Comparison of ENCODE assay signal across 9 cellular contexts in genomic region chr10:69389827-69390490, GRCh38. TPM values are rescaled to one million over a fixed set of nuclear protein-coding genes. Genes with fewer than 3 reads are reported as not detected.
DNase-seq lines count a peak whose midpoint lies in the region; ATAC-seq, FAIRE-seq and TF ChIP-seq lines count a peak whose summit lies in the region.
"Had no signal": no experiment of that assay in that cellular context is flagged by ENCODE, and none has a peak within 500 bp of the region (broad histone marks: within the 10 kb centered on the region; RNA-seq: fewer than 3 reads in every experiment).

No MANE protein-coding gene starts in this region.

- H3K4me3 ChIP-seq in Jurkat, Clone E6-1 (ENCODE audit: low read length), result no peak overlapping the region

- FAIRE-seq in D721Med (lab: Jason Lieb, UNC), result no peak

- H3K4me1 Mint-ChIP-seq in Calu3 (ENCODE audit: low read depth, unreplicated experiment), result peaks cover 16% of the 10 kb centered on the region

- H3K27ac Mint-ChIP-seq in Calu3 (ENCODE audit: unreplicated experiment), result no peak overlapping the region

- no peaks in the 10 kb centered on the region for H3K9me3 Mint-ChIP-seq in Calu3 (ENCODE audit: low read depth, unreplicated experiment)
- H3K9me3 Mint-ChIP-seq: neural crest cell had no signal

- H3K27me3 ChIP-seq in foreskin keratinocyte, result no peaks in the 10 kb centered on the region

- H3K27me3 Mint-ChIP-seq in Calu3 (ENCODE audit: unreplicated experiment), result no peaks in the 10 kb centered on the region

- BruUV-seq in Calu3 (replicated peaks; lab: Mats Ljungman, UMichigan), result no TSS peak

- H3K4me1 ChIP-seq in foreskin keratinocyte, result peaks cover 17% of the 10 kb centered on the region

- H3K36me3 Mint-ChIP-seq in Calu3 (ENCODE audit: insufficient read depth, unreplicated experiment), result peaks cover 31% of the 10 kb centered on the region

- DNase-seq in Calu3, result peak; percentile 40
- peak; percentile 42 for DNase-seq in Jurkat, Clone E6-1 (ENCODE audit: low read depth, low spot score)
- peak; percentile 32 for DNase-seq in amniotic epithelial cell (ENCODE audit: low read depth)
- peak in 1 of 2 donors; percentile 45 for DNase-seq in left colon
- no peak for DNase-seq in GF-D8 (lab: John Stamatoyannopoulos, UW)
- no peak for DNase-seq in foreskin keratinocyte
- DNase-seq in NCI-H146 (lab: John Stamatoyannopoulos, UW), result no peak
- no peak for DNase-seq in D721Med (ENCODE audit: insufficient read length, low spot score)

- ATAC-seq in left colon, result peak; percentile 62
- no peak for ATAC-seq in foreskin keratinocyte

- intact Hi-C loops in Calu3 (cut with micrococcal nuclease; ENCODE audit: unreplicated experiment) (loop anchor here (10.0 kb wide), 1 partner anchor 125 kb away; no protein-coding TSS in a partner anchor), left colon (cut with DNase I, micrococcal nuclease) (loop anchor here (5.0 to 10.0 kb wide), 2 partner anchors 65 to 153 kb away; no protein-coding TSS in a partner anchor)

- no peak overlapping the region for H3K4me3 Mint-ChIP-seq in Calu3 (ENCODE audit: low read depth, unreplicated experiment)
- H3K4me3 Mint-ChIP-seq: neural crest cell had no signal

- H3K27ac ChIP-seq in foreskin keratinocyte, result no peak overlapping the region

- TF ChIP-seq CTCF in Calu3 (IDR thresholded peaks at IDR 0.05; ENCODE audit: unreplicated experiment) (no peak), foreskin keratinocyte (conservative IDR thresholded peaks at IDR 0.05) (no peak), D721Med (IDR thresholded peaks at IDR 0.05; ENCODE audit: insufficient read depth, missing control alignments) (no peak)

- CTCF ChIA-PET in Calu3 (lab: Charles Lee), result interaction anchor here (0.8 to 2.0 kb wide), 3 partner anchors 57 to 167 kb away, joined by 4 to 9 read pairs (median 8); no protein-coding TSS in a partner anchor

RNA-seq across cellular contexts. Expression of gene TACR2, which starts 26.8 kb away (rescaled TPM):
- 0.26 and 0.34 TPM in 2 replicates for total RNA-seq in Calu3 (2022)
- not detected for polyA plus RNA-seq in Jurkat, Clone E6-1 (2012; ENCODE audit: insufficient read depth, insufficient read length)
- 10 to 100 TPM in 1 of 2 donors, under 1 TPM in 1; 0.61 to 26.8 TPM for total RNA-seq in left colon
- not detected in 2 replicates for total RNA-seq in foreskin keratinocyte
- 0.03 TPM in 1 of 2 replicates, not detected in the other for polyA plus RNA-seq in foreskin keratinocyte
- total RNA-seq: neural crest cell had no signal

Comparison
In these comparisons a context has a peak if more than half of its experiments do, and no peak if none do; other contexts are left out.
1. DNase-seq: peak in Calu3 (single experiment), Jurkat, Clone E6-1 (single experiment) and amniotic epithelial cell (single experiment); none in GF-D8 (single experiment), foreskin keratinocyte (0 of 2), NCI-H146 (single experiment) and D721Med (single experiment).